Comparison of ENCODE assay signal across 1 cellular context in genomic region chr15:63241316-63241715, GRCh38.
TF ChIP-seq lines count a peak whose summit lies in the region.

No MANE protein-coding gene starts in this region.

TF ChIP-seq in IMR-90, 13 proteins besides CTCF, POLR2A, EP300 and RAD21:
- TF ChIP-seq CEBPB (IDR thresholded peaks at IDR 0.05; ENCODE audit: low read depth, low read length) (no peak), RCOR1 (IDR thresholded peaks at IDR 0.05; ENCODE audit: insufficient replicate concordance, low read length) (no peak), FOS (IDR thresholded peaks at IDR 0.05; ENCODE audit: low read depth, low read length) (no peak), BHLHE40 (IDR thresholded peaks at IDR 0.05; ENCODE audit: low read depth, low read length) (no peak), MAFK (IDR thresholded peaks at IDR 0.05; ENCODE audit: low read depth, low read length) (no peak)
